In genomic region chr10:119669975-119670640, GRCh38 we compare ENCODE assay signal across 2 cellular contexts.
TF ChIP-seq lines count a peak whose summit lies in the region.

No MANE protein-coding gene starts in this region.

TF ChIP-seq in SK-N-SH, 30 proteins besides CTCF, POLR2A, EP300 and RAD21 (continued from another document):
- TF ChIP-seq FOSL2 (IDR thresholded peaks at IDR 0.05; ENCODE audit: borderline replicate concordance, low read depth) (no peak), JUND (IDR thresholded peaks at IDR 0.05) (no peak), USF1 (IDR thresholded peaks at IDR 0.05; ENCODE audit: borderline replicate concordance, low read depth) (no peak), TCF12 (IDR thresholded peaks at IDR 0.05) (no peak), CHD2 (IDR thresholded peaks at IDR 0.05; ENCODE audit: low read length, partially characterized antibody) (no peak), RXRA (IDR thresholded peaks at IDR 0.05; ENCODE audit: borderline replicate concordance, low read depth) (no peak), REST (IDR thresholded peaks at IDR 0.05; ENCODE audit: low read depth, low read length) (no peak), MXI1 (IDR thresholded peaks at IDR 0.05; ENCODE audit: low read depth, low read length) (no peak), USF2 (IDR thresholded peaks at IDR 0.05; ENCODE audit: borderline replicate concordance, low read depth, low read length) (no peak), GATA2 (CRISPR knock-in tag; IDR thresholded peaks at IDR 0.05) (no peak), YY1 (IDR thresholded peaks at IDR 0.05; ENCODE audit: low read depth) (no peak), TAF1 (IDR thresholded peaks at IDR 0.05; ENCODE audit: borderline replicate concordance, low read depth, low read length) (no peak), NRF1 (IDR thresholded peaks at IDR 0.05; ENCODE audit: low read depth, low read length) (no peak), PBX3 (IDR thresholded peaks at IDR 0.05) (no peak), SMC3 (IDR thresholded peaks at IDR 0.05; ENCODE audit: low read depth, low read length) (no peak), POLR2AphosphoS5 (IDR thresholded peaks at IDR 0.05; ENCODE audit: low read depth, low read length) (no peak), MAX (IDR thresholded peaks at IDR 0.05; ENCODE audit: low read depth) (no peak)

TF ChIP-seq in SK-N-SH treated with all-trans-retinoic acid at 6 μM for 48 hours, 23 proteins besides CTCF, POLR2A, EP300 and RAD21 (continued from another document):
- TF ChIP-seq ZNF565 (CRISPR knock-in tag; conservative IDR thresholded peaks at IDR 0.05; ENCODE audit: low read depth) (no peak), CREB5 (CRISPR knock-in tag; IDR thresholded peaks at IDR 0.05; ENCODE audit: low read depth) (no peak), ZFP3 (CRISPR knock-in tag; IDR thresholded peaks at IDR 0.05) (no peak), TCF4 (CRISPR knock-in tag; IDR thresholded peaks at IDR 0.05; ENCODE audit: borderline replicate concordance) (no peak), POU6F1 (CRISPR knock-in tag; IDR thresholded peaks at IDR 0.05; ENCODE audit: borderline replicate concordance, low read depth) (no peak), GLIS3 (CRISPR knock-in tag; IDR thresholded peaks at IDR 0.05) (no peak), CSDC2 (CRISPR knock-in tag; IDR thresholded peaks at IDR 0.05) (no peak), SNAI2 (CRISPR knock-in tag; IDR thresholded peaks at IDR 0.05) (no peak), ZFP30 (CRISPR knock-in tag; IDR thresholded peaks at IDR 0.05) (no peak), PATZ1 (CRISPR knock-in tag; IDR thresholded peaks at IDR 0.05; ENCODE audit: borderline replicate concordance) (no peak), TSHZ2 (CRISPR knock-in tag; IDR thresholded peaks at IDR 0.05) (no peak), ZNF8 (CRISPR knock-in tag; IDR thresholded peaks at IDR 0.05) (no peak), BACH2 (CRISPR knock-in tag; IDR thresholded peaks at IDR 0.05; ENCODE audit: borderline replicate concordance) (no peak), ESRRG (CRISPR knock-in tag; IDR thresholded peaks at IDR 0.05) (no peak), CSRNP3 (CRISPR knock-in tag; IDR thresholded peaks at IDR 0.05) (no peak)
TF ChIP-seq in SK-N-SH treated with all-trans-retinoic acid at 6 μM for 48 hours: peak in this region for 0.
